21 cellular contexts compared by ENCODE assay signal in the genomic region with DNA sequence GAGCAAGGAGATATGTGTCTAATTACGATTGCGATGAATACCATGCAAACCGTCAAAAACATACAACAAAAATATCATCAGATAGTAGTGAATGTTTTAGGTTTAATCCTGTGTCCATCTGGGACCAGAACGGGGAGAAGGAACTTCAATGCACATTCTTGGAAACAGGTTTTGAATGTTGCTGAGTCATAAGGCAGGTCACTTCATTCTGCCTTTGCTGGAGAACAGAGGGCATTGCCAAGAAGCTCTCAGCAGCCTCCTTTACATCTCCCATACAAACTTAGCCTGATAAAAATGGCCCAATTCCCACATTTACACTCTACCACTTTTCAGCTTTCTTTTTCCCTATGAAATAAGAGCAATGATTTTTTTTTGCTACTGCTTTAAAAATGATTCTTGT.
"Had no signal": no experiment of that assay in that cellular context is flagged by ENCODE, and none has a peak within 500 bp of the region (broad histone marks: within the 10 kb centered on the region; RNA-seq: fewer than 3 reads in every experiment).

No MANE protein-coding gene starts in this region.

- ATAC-seq: left lobe of liver; lower lobe of right lung; natural killer cell treated with Interleukin-12 subunit alpha and Interleukin-12 subunit beta and Interleukin-15 and Interleukin-18, amount 100 ng/mL, for 72 hours; pancreas; right lobe of liver; stimulated activated naive B cell treated with anti-CD40 and anti-IgM and Interleukin-4, amounts not matched to agents 10 μg/mL and 1 μg/mL and 100 μg/mL, for 72 hours; stimulated activated naive CD8-positive, alpha-beta T cell treated with anti-CD3 and anti-CD28 coated beads, Interleukin-15, amount 100 ng/mL, for 72 hours had no signal

- H3K27ac ChIP-seq: colonic mucosa, heart right ventricle, lower lobe of right lung, pancreas, right lobe of liver, testis, tibial nerve had no signal

- H3K4me1 Mint-ChIP-seq: memory B cell; stimulated activated naive B cell treated with anti-CD40 and anti-IgM and Interleukin-4, amounts not matched to agents 10 μg/mL and 1 μg/mL and 100 μg/mL, for 72 hours; stimulated activated naive CD8-positive, alpha-beta T cell treated with anti-CD3 and anti-CD28 coated beads, Interleukin-15, amount 100 ng/mL, for 72 hours had no signal

- H3K27me3 Mint-ChIP-seq: progenitor cell of endocrine pancreas had no signal

- H3K4me3 ChIP-seq: colonic mucosa, heart right ventricle, lower lobe of right lung, pancreas, right lobe of liver, testis, tibial nerve had no signal

- H3K9me3 ChIP-seq: colonic mucosa, lower lobe of right lung, pancreas, right lobe of liver, testis, tibial nerve had no signal

- H3K27me3 ChIP-seq: pancreas, right lobe of liver, testis, tibial nerve had no signal

- DNase-seq: colonic mucosa; dermis blood vessel endothelial cell; erythroblast; heart right ventricle; hypothalamus; islet precursor cell; lower lobe of right lung; midbrain; occipital lobe; pancreas; right lobe of liver; stimulated activated CD4-positive, alpha-beta T cell treated with anti-CD3 and anti-CD28 coated beads, Interleukin-4, amount 100 ng/mL, for 24 hours; stimulated activated naive B cell treated with anti-CD40 and anti-IgM and Interleukin-4, amounts not matched to agents 10 μg/mL and 1 μg/mL and 100 μg/mL, for 72 hours; stimulated activated naive CD8-positive, alpha-beta T cell treated with anti-CD3 and anti-CD28 coated beads, Interleukin-15, amount 100 ng/mL, for 72 hours; testis had no signal

- H3K27ac Mint-ChIP-seq: memory B cell; natural killer cell treated with Interleukin-12 subunit alpha and Interleukin-12 subunit beta and Interleukin-15 and Interleukin-18, amount 100 ng/mL, for 72 hours; progenitor cell of endocrine pancreas; stimulated activated naive B cell treated with anti-CD40 and anti-IgM and Interleukin-4, amounts not matched to agents 10 μg/mL and 1 μg/mL and 100 μg/mL, for 72 hours; stimulated activated naive CD8-positive, alpha-beta T cell treated with anti-CD3 and anti-CD28 coated beads, Interleukin-15, amount 100 ng/mL, for 72 hours had no signal

- H3K4me3 Mint-ChIP-seq: memory B cell; natural killer cell treated with Interleukin-12 subunit alpha and Interleukin-12 subunit beta and Interleukin-15 and Interleukin-18, amount 100 ng/mL, for 72 hours; stimulated activated naive B cell treated with anti-CD40 and anti-IgM and Interleukin-4, amounts not matched to agents 10 μg/mL and 1 μg/mL and 100 μg/mL, for 72 hours; stimulated activated naive CD8-positive, alpha-beta T cell treated with anti-CD3 and anti-CD28 coated beads, Interleukin-15, amount 100 ng/mL, for 72 hours had no signal

- H3K9me3 Mint-ChIP-seq: memory B cell; natural killer cell treated with Interleukin-12 subunit alpha and Interleukin-12 subunit beta and Interleukin-15 and Interleukin-18, amount 100 ng/mL, for 72 hours; stimulated activated naive CD8-positive, alpha-beta T cell treated with anti-CD3 and anti-CD28 coated beads, Interleukin-15, amount 100 ng/mL, for 72 hours had no signal

- H3K36me3 Mint-ChIP-seq: memory B cell; natural killer cell treated with Interleukin-12 subunit alpha and Interleukin-12 subunit beta and Interleukin-15 and Interleukin-18, amount 100 ng/mL, for 72 hours; stimulated activated naive B cell treated with anti-CD40 and anti-IgM and Interleukin-4, amounts not matched to agents 10 μg/mL and 1 μg/mL and 100 μg/mL, for 72 hours had no signal

- H3K4me1 ChIP-seq: colonic mucosa, heart right ventricle, lower lobe of right lung, pancreas, right lobe of liver, tibial nerve had no signal

- H3K36me3 ChIP-seq: colonic mucosa, heart right ventricle, lower lobe of right lung, pancreas, right lobe of liver, tibial nerve had no signal

- FAIRE-seq: frontal cortex, pancreas had no signal
